1 cellular context compared by ENCODE assay signal in genomic region chr4:75726577-75726976, GRCh38.
TF ChIP-seq lines count a peak whose summit lies in the region.

No MANE protein-coding gene starts in this region.

TF ChIP-seq in H1, 55 proteins besides CTCF, POLR2A, EP300 and RAD21:
- TF ChIP-seq RXRA (IDR thresholded peaks at IDR 0.05; ENCODE audit: insufficient read depth, low read depth, low read length) (no peak), FOSL1 (IDR thresholded peaks at IDR 0.05; ENCODE audit: insufficient read depth, low read depth, low read length) (no peak), ZNF274 (IDR thresholded peaks at IDR 0.05; ENCODE audit: borderline replicate concordance, extremely low read depth, low read length) (no peak), TAF7 (optimal IDR thresholded peaks at IDR 0.05; ENCODE audit: borderline replicate concordance, low read depth, low read length) (no peak), RNF2 (IDR thresholded peaks at IDR 0.05; ENCODE audit: borderline replicate concordance, low read depth, low read length, missing control alignments, poor library complexity, severe bottlenecking) (no peak), TAF1 (IDR thresholded peaks at IDR 0.05; ENCODE audit: low read depth, low read length) (no peak)
